In the genomic region with DNA sequence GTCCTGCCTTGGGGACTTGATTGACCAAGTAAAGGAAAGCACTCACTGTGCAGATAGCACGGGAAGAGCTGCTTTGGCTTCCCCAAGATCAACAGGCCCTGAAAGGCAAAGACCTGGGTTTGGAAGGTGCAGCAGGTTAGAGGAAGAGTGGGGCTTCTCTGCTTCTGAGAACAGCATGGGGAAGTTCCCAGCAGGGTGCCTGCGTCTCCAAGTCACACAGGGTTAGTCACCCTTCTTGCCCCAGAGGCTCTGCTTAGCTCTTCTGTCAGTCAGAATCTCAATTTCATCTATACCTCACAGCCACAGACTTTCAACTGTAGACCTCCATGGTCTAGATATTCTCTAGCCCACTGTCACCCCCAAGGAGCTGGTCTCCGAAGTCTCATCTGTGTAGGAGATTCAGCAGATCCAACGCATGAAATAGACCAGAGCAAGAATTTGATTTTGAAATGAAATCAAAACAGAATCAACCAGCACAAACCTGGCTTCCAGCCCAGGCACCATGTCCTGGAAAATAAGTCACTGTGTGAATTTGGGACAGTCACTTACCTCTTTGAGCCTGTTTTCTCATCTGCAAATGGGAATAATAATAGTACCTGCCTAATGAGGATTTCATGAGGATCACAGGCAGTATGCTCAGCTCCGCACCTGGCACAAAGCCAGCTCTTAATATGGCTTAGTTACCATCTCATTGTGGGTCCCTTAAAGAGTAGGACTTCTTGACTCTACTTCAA, we compare ENCODE assay signal across 11 cellular contexts.
DNase-seq lines count a peak whose midpoint lies in the region; ATAC-seq lines count a peak whose summit lies in the region.
"Had no signal": no experiment of that assay in that cellular context is flagged by ENCODE, and none has a peak within 500 bp of the region (broad histone marks: within the 10 kb centered on the region; RNA-seq: fewer than 3 reads in every experiment).

No MANE protein-coding gene starts in this region.

- ATAC-seq in esophagus mucosa, result peak; percentile 33

- peak; percentile 4 for DNase-seq in SKM-1 (lab: John Stamatoyannopoulos, UW; ENCODE audit: unreplicated experiment)
- no peak for DNase-seq in SKM-1 treated with dmso at 0.1 percent for 144 hours (lab: John Stamatoyannopoulos, UW; ENCODE audit: unreplicated experiment)
- peak; percentile 47 for DNase-seq in Daoy (ENCODE audit: low read depth)
- DNase-seq in RPMI8226, result peak; percentile 48
- DNase-seq in NCI-H146 (lab: John Stamatoyannopoulos, UW), result no peak
- DNase-seq in iPS-NIHi7 (ENCODE audit: extremely low spot score), result no peak
- DNase-seq in NAMALWA (ENCODE audit: low spot score), result no peak
- DNase-seq: dermis blood vessel endothelial cell, EL, IMR-90 had no signal

Comparison
In these comparisons a context has a peak if more than half of its experiments do, and no peak if none do; other contexts are left out.
1. DNase-seq: peak in SKM-1 (single experiment), Daoy (single experiment) and RPMI8226 (single experiment); none in SKM-1 treated with dmso at 0.1 percent for 144 hours (single experiment), NCI-H146 (single experiment), iPS-NIHi7 (single experiment) and NAMALWA (single experiment).